Comparison of ENCODE assay signal across 9 cellular contexts in genomic region chr5:80346055-80346454, GRCh38. TPM values are rescaled to one million over a fixed set of nuclear protein-coding genes. Genes with fewer than 3 reads are reported as not detected.
DNase-seq lines count a peak whose midpoint lies in the region; ATAC-seq and TF ChIP-seq lines count a peak whose summit lies in the region.
"Had no signal": no experiment of that assay in that cellular context is flagged by ENCODE, and none has a peak within 500 bp of the region (broad histone marks: within the 10 kb centered on the region; RNA-seq: fewer than 3 reads in every experiment).

No MANE protein-coding gene starts in this region.

- H3K4me3 ChIP-seq in DND-41 (ENCODE audit: low read depth in 1 of 2, low read length in 2 of 2) (no peak overlapping the region), HL-60 (replicated peaks; ENCODE audit: insufficient read depth, low read length) (no peak overlapping the region)

- peak; percentile 70 for TF ChIP-seq CTCF in DND-41 (IDR thresholded peaks at IDR 0.05; ENCODE audit: borderline replicate concordance, extremely low read depth, low read length, poor library complexity, severe bottlenecking)
- TF ChIP-seq CTCF in HL-60 (IDR thresholded peaks at IDR 0.05; ENCODE audit: insufficient read depth, low read length): peak; percentile 11
- peak; percentile 39 for TF ChIP-seq CTCF in osteocyte (IDR thresholded peaks at IDR 0.05)

- H3K36me3 Mint-ChIP-seq in osteocyte (ENCODE audit: unreplicated experiment): no peaks in the 10 kb centered on the region

- no peaks in the 10 kb centered on the region for H3K79me2 ChIP-seq in DND-41 (ENCODE audit: insufficient read depth, low read length)

- H3K27ac ChIP-seq in DND-41 (ENCODE audit: low read length): no peak overlapping the region
- H3K27ac ChIP-seq in HL-60 (replicated peaks): no peak overlapping the region

- no peak overlapping the region for H3K9ac ChIP-seq in DND-41 (ENCODE audit: low read depth, low read length)

- no peaks in the 10 kb centered on the region for H3K4me1 ChIP-seq in DND-41 (ENCODE audit: insufficient read depth, low read length)

- H3K4me2 ChIP-seq in DND-41 (ENCODE audit: insufficient read depth, low read length): no peak overlapping the region

- no peaks in the 10 kb centered on the region for H3K4me1 Mint-ChIP-seq in osteocyte (ENCODE audit: unreplicated experiment)

- H2AFZ ChIP-seq in DND-41 (ENCODE audit: low read depth, low read length): peak overlapping the region; percentile 58; the same call in 1 of the 2 replicates

- H3K4me3 Mint-ChIP-seq in osteocyte (ENCODE audit: unreplicated experiment): no peak overlapping the region
- H3K4me3 Mint-ChIP-seq: T-helper 1 cell treated with Interleukin-12 subunit alpha and Interleukin-12 subunit beta and Interleukin-4 antibody, amounts not matched to agents 30 μg/mL and 1 μg/mL, for 36 hours had no signal

- ATAC-seq in DND-41 (ENCODE audit: insufficient read depth, low read depth): peak; percentile 77
- ATAC-seq in GM19023 (IDR thresholded peaks at IDR 0.05; ENCODE audit: unreplicated experiment): no peak
- ATAC-seq in GM18517 (IDR thresholded peaks at IDR 0.05; ENCODE audit: unreplicated experiment): no peak

- H3K9me3 ChIP-seq in DND-41 (ENCODE audit: insufficient read depth, low read length, severe bottlenecking): no peaks in the 10 kb centered on the region

- DNase-seq in DND-41 (peak; percentile 55), HL-60 (ENCODE audit: low read depth in 1 of 2, low spot score in 1 of 2) (peak in 1 of 2 experiments; percentile 24), SKM-1 (lab: John Stamatoyannopoulos, UW; ENCODE audit: unreplicated experiment) (peak; percentile 33), dermis microvascular lymphatic vessel endothelial cell (ENCODE audit: low read depth in 2 of 2) (peak; percentile 5 to 37), osteocyte (ENCODE audit: extremely low spot score, unreplicated experiment) (no peak), NCI-H128 (lab: John Stamatoyannopoulos, UW; ENCODE audit: unreplicated experiment) (no peak)

- no peaks in the 10 kb centered on the region for H4K20me1 ChIP-seq in DND-41 (ENCODE audit: insufficient read depth, low read length)

- no peaks in the 10 kb centered on the region for H3K9me3 Mint-ChIP-seq in osteocyte (ENCODE audit: unreplicated experiment)
- H3K9me3 Mint-ChIP-seq: T-helper 1 cell treated with Interleukin-12 subunit alpha and Interleukin-12 subunit beta and Interleukin-4 antibody, amounts not matched to agents 30 μg/mL and 1 μg/mL, for 36 hours had no signal

- no peaks in the 10 kb centered on the region for H3K36me3 ChIP-seq in DND-41 (ENCODE audit: insufficient read depth, low read length)

- H3K27me3 ChIP-seq in DND-41 (ENCODE audit: insufficient read depth, low read length, poor library complexity) (no peaks in the 10 kb centered on the region), HL-60 (ENCODE audit: insufficient read depth, poor library complexity, severe bottlenecking) (no peaks in the 10 kb centered on the region)

- peaks cover 11% of the 10 kb centered on the region for H3K27me3 Mint-ChIP-seq in osteocyte (ENCODE audit: unreplicated experiment)

- H3K27ac Mint-ChIP-seq in osteocyte (ENCODE audit: unreplicated experiment): no peak overlapping the region
- H3K27ac Mint-ChIP-seq: T-helper 1 cell treated with Interleukin-12 subunit alpha and Interleukin-12 subunit beta and Interleukin-4 antibody, amounts not matched to agents 30 μg/mL and 1 μg/mL, for 36 hours had no signal

RNA-seq across cellular contexts. Expression of gene SPZ1, which starts 26.3 kb away (rescaled TPM):
- not detected in 2 replicates for total RNA-seq in dermis microvascular lymphatic vessel endothelial cell
- not detected in 2 replicates for total RNA-seq in osteocyte

Comparison
In these comparisons a context has a peak if more than half of its experiments do, and no peak if none do; other contexts are left out.
1. DNase-seq: peak in DND-41 (single experiment), SKM-1 (single experiment) and dermis microvascular lymphatic vessel endothelial cell (2 of 2); none in osteocyte (single experiment) and NCI-H128 (single experiment).
2. CTCF ChIP-seq: peak in every context shown above with its lines; median percentile 70 in DND-41; 39 in osteocyte; 11 in HL-60.